Comparison of ENCODE assay signal across 1 cellular context in genomic region chr17:17539591-17539990, GRCh38.
TF ChIP-seq lines count a peak whose summit lies in the region.

No MANE protein-coding gene starts in this region.

TF ChIP-seq in IMR-90, 13 proteins besides CTCF, POLR2A, EP300 and RAD21:
- TF ChIP-seq MXI1 (IDR thresholded peaks at IDR 0.05; ENCODE audit: borderline replicate concordance, low read depth, low read length) (no peak), SMC3 (IDR thresholded peaks at IDR 0.05; ENCODE audit: low read depth, low read length) (no peak), MAZ (IDR thresholded peaks at IDR 0.05; ENCODE audit: borderline replicate concordance, low read depth, low read length) (no peak), USF2 (IDR thresholded peaks at IDR 0.05; ENCODE audit: low read depth, low read length) (no peak)
TF ChIP-seq in IMR-90: peak in this region for 0.
